Comparison of ENCODE assay signal across 18 cellular contexts in the genomic region with DNA sequence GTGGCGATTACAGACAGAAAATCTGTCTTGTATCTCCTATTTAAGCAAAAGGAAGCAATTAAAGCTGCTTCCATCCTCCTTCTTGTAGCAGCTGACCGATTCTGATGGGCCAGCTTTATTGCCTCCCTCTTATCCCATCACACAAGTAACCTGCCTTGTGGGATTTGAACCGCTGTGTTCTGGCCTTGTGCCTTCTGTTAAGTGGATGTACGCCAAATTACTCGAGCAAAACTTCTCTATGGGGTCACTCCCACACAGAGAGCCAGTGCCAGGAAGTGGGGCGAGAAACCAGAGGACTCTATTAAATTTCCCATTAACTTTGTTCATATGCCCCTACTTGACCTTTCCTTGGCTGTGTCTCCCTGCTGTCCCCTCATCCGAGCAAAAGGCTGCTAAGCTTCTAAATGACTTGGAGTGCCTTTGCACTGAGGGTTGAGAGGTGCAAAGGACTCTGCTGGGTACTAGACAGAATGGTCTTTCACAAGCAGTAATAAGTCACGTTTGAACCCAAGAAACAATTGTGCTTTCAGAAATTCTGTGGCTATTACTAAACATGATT.
"Had no signal": no experiment of that assay in that cellular context is flagged by ENCODE, and none has a peak within 500 bp of the region (broad histone marks: within the 10 kb centered on the region; RNA-seq: fewer than 3 reads in every experiment).

No MANE protein-coding gene starts in this region.

- ATAC-seq: activated CD8-positive, alpha-beta memory T cell treated with anti-CD3 and anti-CD28 coated beads, Interleukin-2, amount 10 ng/mL, durations not matched to agents 7 days and 5 days; naive thymus-derived CD4-positive, alpha-beta T cell; stimulated activated naive CD8-positive, alpha-beta T cell treated with anti-CD3 and anti-CD28 coated beads, Interleukin-15, amount 100 ng/mL, for 72 hours had no signal

- DNase-seq: activated CD4-positive, alpha-beta T cell treated with anti-CD3 and anti-CD28 coated beads, Interleukin-2, amount 50 U/mL, for 4 hours; activated CD4-positive, CD25-positive, alpha-beta regulatory T cell treated with anti-CD3 and anti-CD28 coated beads, Interleukin-2, amount 50 U/mL, for 72 hours; activated CD8-positive, alpha-beta memory T cell treated with anti-CD3 and anti-CD28 coated beads, Interleukin-2, amount 10 ng/mL, durations not matched to agents 7 days and 5 days; activated effector memory CD4-positive, alpha-beta T cell treated with Interleukin-2 at 50 U/mL for 16 hours; activated naive CD4-positive, alpha-beta T cell treated with anti-CD3 and anti-CD28 coated beads, Interleukin-2, amount 50 U/mL, for 16 hours; activated T-cell treated with anti-CD3 and anti-CD28 coated beads, Interleukin-2, amount 50 U/mL, for 24 hours; colonic mucosa; hypothalamus; naive thymus-derived CD4-positive, alpha-beta T cell; nucleus accumbens; sigmoid colon; spleen; stimulated activated CD4-positive, alpha-beta T cell treated with anti-CD3 and anti-CD28 coated beads, Interleukin-1b, Interleukin-23, amount 100 ng/mL, for 48 hours; stimulated activated naive CD8-positive, alpha-beta T cell treated with anti-CD3 and anti-CD28 coated beads, Interleukin-15, amount 100 ng/mL, for 72 hours; T-helper 9 cell had no signal

- H3K4me3 ChIP-seq: cardiac muscle cell, colonic mucosa, esophagus muscularis mucosa, sigmoid colon, SK-N-MC, spleen had no signal
